11 cellular contexts compared by ENCODE assay signal in genomic region chr1:101259744-101260148, GRCh38. TPM values are rescaled to one million over a fixed set of nuclear protein-coding genes. Genes with fewer than 3 reads are reported as not detected.
DNase-seq lines count a peak whose midpoint lies in the region; ATAC-seq and TF ChIP-seq lines count a peak whose summit lies in the region.
"Had no signal": no experiment of that assay in that cellular context is flagged by ENCODE, and none has a peak within 500 bp of the region (broad histone marks: within the 10 kb centered on the region; RNA-seq: fewer than 3 reads in every experiment).

No MANE protein-coding gene starts in this region.

- peaks cover 7% of the 10 kb centered on the region for H3K36me3 Mint-ChIP-seq in activated CD8-positive, alpha-beta memory T cell treated with anti-CD3 and anti-CD28 coated beads, Interleukin-2, amount 10 ng/mL, durations not matched to agents 7 days and 5 days
- no peaks in the 10 kb centered on the region for H3K36me3 Mint-ChIP-seq in stimulated activated naive CD8-positive, alpha-beta T cell treated with anti-CD3 and anti-CD28 coated beads, Interleukin-15, Interleukin-2, amounts not matched to agents 100 ng/mL and 50 ng/mL, for 24 hours (ENCODE audit: low read depth)
- H3K36me3 Mint-ChIP-seq: naive B cell had no signal

- no peak overlapping the region for H3K9ac ChIP-seq in fibroblast of lung (ENCODE audit: insufficient read depth, low read length)

- H3K4me1 Mint-ChIP-seq in activated CD8-positive, alpha-beta memory T cell treated with anti-CD3 and anti-CD28 coated beads, Interleukin-2, amount 10 ng/mL, durations not matched to agents 7 days and 5 days: peaks cover 68% of the 10 kb centered on the region
- peaks cover 77% of the 10 kb centered on the region for H3K4me1 Mint-ChIP-seq in stimulated activated naive CD8-positive, alpha-beta T cell treated with anti-CD3 and anti-CD28 coated beads, Interleukin-15, Interleukin-2, amounts not matched to agents 100 ng/mL and 50 ng/mL, for 24 hours (ENCODE audit: low read depth)

- no peak for TF ChIP-seq CTCF in fibroblast of lung (conservative IDR thresholded peaks at IDR 0.05 in 1 of 2, IDR thresholded peaks at IDR 0.05 in 1 of 2; ENCODE audit: low read depth in 1 of 2, low read length in 2 of 2)
- TF ChIP-seq CTCF in OCI-LY7 (conservative IDR thresholded peaks at IDR 0.05; ENCODE audit: low read length): no peak

- no peak for DNase-seq in activated CD8-positive, alpha-beta memory T cell treated with anti-CD3 and anti-CD28 coated beads, Interleukin-2, amount 10 ng/mL, durations not matched to agents 7 days and 5 days
- DNase-seq in activated CD8-positive, alpha-beta memory T cell treated with anti-CD3 and anti-CD28 coated beads for 24 hours: no peak
- DNase-seq in SKM-1 treated with dmso at 0.1 percent for 144 hours (lab: John Stamatoyannopoulos, UW; ENCODE audit: unreplicated experiment) (peak; percentile 42), fibroblast of lung (ENCODE audit: low read depth in 2 of 2) (peak; percentile 71 to 80), OCI-LY7 (ENCODE audit: low spot score) (no peak), NCI-H2081 (lab: John Stamatoyannopoulos, UW) (no peak)
- DNase-seq: naive B cell, NCI-H2171 treated with DMSO at 0.1 percent for 48 hours had no signal

- H3K27ac Mint-ChIP-seq in activated CD8-positive, alpha-beta memory T cell treated with anti-CD3 and anti-CD28 coated beads, Interleukin-2, amount 10 ng/mL, durations not matched to agents 7 days and 5 days: peak overlapping the region; percentile 40
- peak overlapping the region; percentile 92 for H3K27ac Mint-ChIP-seq in stimulated activated naive CD8-positive, alpha-beta T cell treated with anti-CD3 and anti-CD28 coated beads, Interleukin-15, Interleukin-2, amounts not matched to agents 100 ng/mL and 50 ng/mL, for 24 hours

- H3K4me3 ChIP-seq in fibroblast of lung (replicated peaks in 1 of 4; ENCODE audit: control extremely low read depth in 1 of 4, insufficient read depth in 1 of 4, low read depth in 3 of 4, low read length in 4 of 4): no peak overlapping the region
- H3K4me3 ChIP-seq in OCI-LY7 (ENCODE audit: low read depth, low read length, poor library complexity, severe bottlenecking): no peak overlapping the region
- H3K4me3 ChIP-seq: thoracic aorta had no signal

- H3K36me3 ChIP-seq in fibroblast of lung (ENCODE audit: control insufficient read depth, insufficient read depth, low read length): no peaks in the 10 kb centered on the region
- no peaks in the 10 kb centered on the region for H3K36me3 ChIP-seq in OCI-LY7 (ENCODE audit: insufficient read depth, low read length)
- H3K36me3 ChIP-seq: thoracic aorta had no signal

- H3K9me3 ChIP-seq in fibroblast of lung (ENCODE audit: control insufficient read depth, insufficient read depth, low read depth, low read length) (no peaks in the 10 kb centered on the region), OCI-LY7 (ENCODE audit: low read length) (no peaks in the 10 kb centered on the region)
- H3K9me3 ChIP-seq: thoracic aorta had no signal

- CTCF ChIA-PET in activated CD8-positive, alpha-beta memory T cell treated with anti-CD3 and anti-CD28 coated beads, Interleukin-2, amount 10 ng/mL, durations not matched to agents 7 days and 5 days (lab: Charles Lee): interaction anchor here (1.5 to 2.3 kb wide), 3 partner anchors 21 to 29 kb away, joined by 4 to 7 read pairs (median 4); no protein-coding TSS in a partner anchor
- CTCF ChIA-PET in OCI-LY7 (lab: Charles Lee; ENCODE audit: unreplicated experiment): interaction anchor here (0.8 kb wide), 1 partner anchor 12 kb away, joined by 3 read pairs; no protein-coding TSS in a partner anchor

- H3K4me1 ChIP-seq in fibroblast of lung (ENCODE audit: control insufficient read depth, extremely low read depth, insufficient read depth, low read length) (no peaks in the 10 kb centered on the region), OCI-LY7 (ENCODE audit: insufficient read depth, low read length, poor library complexity, severe bottlenecking) (peaks cover 7% of the 10 kb centered on the region)

- no peaks in the 10 kb centered on the region for H3K9me2 ChIP-seq in OCI-LY7 (ENCODE audit: insufficient read depth, low read length)

- H3K27me3 Mint-ChIP-seq in activated CD8-positive, alpha-beta memory T cell treated with anti-CD3 and anti-CD28 coated beads, Interleukin-2, amount 10 ng/mL, durations not matched to agents 7 days and 5 days: no peaks in the 10 kb centered on the region
- H3K27me3 Mint-ChIP-seq in stimulated activated naive CD8-positive, alpha-beta T cell treated with anti-CD3 and anti-CD28 coated beads, Interleukin-15, Interleukin-2, amounts not matched to agents 100 ng/mL and 50 ng/mL, for 24 hours: no peaks in the 10 kb centered on the region
- H3K27me3 Mint-ChIP-seq: naive B cell had no signal

- H3K9me3 Mint-ChIP-seq in activated CD8-positive, alpha-beta memory T cell treated with anti-CD3 and anti-CD28 coated beads, Interleukin-2, amount 10 ng/mL, durations not matched to agents 7 days and 5 days (ENCODE audit: low read depth): no peaks in the 10 kb centered on the region
- no peaks in the 10 kb centered on the region for H3K9me3 Mint-ChIP-seq in stimulated activated naive CD8-positive, alpha-beta T cell treated with anti-CD3 and anti-CD28 coated beads, Interleukin-15, Interleukin-2, amounts not matched to agents 100 ng/mL and 50 ng/mL, for 24 hours
- H3K9me3 Mint-ChIP-seq: naive B cell had no signal

- H3K4me3 Mint-ChIP-seq in activated CD8-positive, alpha-beta memory T cell treated with anti-CD3 and anti-CD28 coated beads, Interleukin-2, amount 10 ng/mL, durations not matched to agents 7 days and 5 days: no peak overlapping the region
- H3K4me3 Mint-ChIP-seq in stimulated activated naive CD8-positive, alpha-beta T cell treated with anti-CD3 and anti-CD28 coated beads, Interleukin-15, Interleukin-2, amounts not matched to agents 100 ng/mL and 50 ng/mL, for 24 hours: peak overlapping the region; percentile 49

- no peak overlapping the region for H2AFZ ChIP-seq in fibroblast of lung (ENCODE audit: low read length)
- no peak overlapping the region for H2AFZ ChIP-seq in OCI-LY7 (ENCODE audit: low read length)

- intact Hi-C loops in OCI-LY7 (cut with micrococcal nuclease; ENCODE audit: unreplicated experiment): no loop called here

- no peaks in the 10 kb centered on the region for H4K20me1 ChIP-seq in fibroblast of lung (ENCODE audit: control insufficient read depth, extremely low read depth, insufficient read depth, low read length)
- H4K20me1 ChIP-seq in OCI-LY7 (ENCODE audit: insufficient read depth, low read length): no peaks in the 10 kb centered on the region

- ATAC-seq in activated CD8-positive, alpha-beta memory T cell treated with anti-CD3 and anti-CD28 coated beads, Interleukin-2, amount 10 ng/mL, durations not matched to agents 7 days and 5 days: no peak
- no peak for ATAC-seq in HG02571 (IDR thresholded peaks at IDR 0.05; ENCODE audit: unreplicated experiment)

- H3K27me3 ChIP-seq in fibroblast of lung (ENCODE audit: control insufficient read depth, insufficient read depth, low read length): no peaks in the 10 kb centered on the region

- no TSS peak for BruUV-seq in OCI-LY7 (replicated peaks; lab: Mats Ljungman, UMichigan)

- H3K27ac ChIP-seq in fibroblast of lung (ENCODE audit: insufficient read depth, low read length): no peak overlapping the region
- no peak overlapping the region for H3K27ac ChIP-seq in OCI-LY7 (ENCODE audit: low read depth, low read length, poor library complexity, severe bottlenecking)

- H3K4me2 ChIP-seq in fibroblast of lung (ENCODE audit: extremely low read depth, insufficient read depth, low read length) (no peak overlapping the region), OCI-LY7 (ENCODE audit: low read length) (no peak overlapping the region)

- POLR2A ChIA-PET in OCI-LY7 (lab: Charles Lee): no interaction called here

- H3K79me2 ChIP-seq in fibroblast of lung (ENCODE audit: control insufficient read depth, insufficient read depth, low read length) (no peaks in the 10 kb centered on the region), OCI-LY7 (ENCODE audit: insufficient read depth, low read depth, low read length) (no peaks in the 10 kb centered on the region)

RNA-seq across cellular contexts. Expression of gene S1PR1, which starts 22.9 kb away (rescaled TPM):
- 10 to 100 TPM; 56.0 to 68.2 TPM for total RNA-seq in activated CD8-positive, alpha-beta memory T cell treated with anti-CD3 and anti-CD28 coated beads, Interleukin-2, amount 10 ng/mL, durations not matched to agents 7 days and 5 days
- total RNA-seq in fibroblast of lung (10.4 and 16.7 TPM in 2 replicates), OCI-LY7 (2022) (0.13 TPM in 1 of 2 replicates, not detected in the other)
- polyA plus RNA-seq in fibroblast of lung: 5.9 and 6.2 TPM in 2 replicates
- 3.7 and 3.9 TPM in 2 replicates for polyA plus RNA-seq in fibroblast of lung (2012)
- polyA minus RNA-seq in fibroblast of lung (ENCODE audit: low replicate concordance): 7.7 and 16.9 TPM in 2 replicates
- 0.41 and 1.1 TPM in 2 replicates for total RNA-seq in OCI-LY7 (2014; rRNA removed; shearing (Covaris generic))

Comparison
In these comparisons a context has a peak if more than half of its experiments do, and no peak if none do; other contexts are left out.
1. DNase-seq: peak in SKM-1 treated with dmso at 0.1 percent for 144 hours (single experiment) and fibroblast of lung (2 of 2); none in activated CD8-positive, alpha-beta memory T cell treated with anti-CD3 and anti-CD28 coated beads, Interleukin-2, amount 10 ng/mL, durations not matched to agents 7 days and 5 days (single experiment), activated CD8-positive, alpha-beta memory T cell treated with anti-CD3 and anti-CD28 coated beads for 24 hours (single experiment), OCI-LY7 (single experiment) and NCI-H2081 (0 of 2).